Comparison of ENCODE assay signal across 1 cellular context in the genomic region with DNA sequence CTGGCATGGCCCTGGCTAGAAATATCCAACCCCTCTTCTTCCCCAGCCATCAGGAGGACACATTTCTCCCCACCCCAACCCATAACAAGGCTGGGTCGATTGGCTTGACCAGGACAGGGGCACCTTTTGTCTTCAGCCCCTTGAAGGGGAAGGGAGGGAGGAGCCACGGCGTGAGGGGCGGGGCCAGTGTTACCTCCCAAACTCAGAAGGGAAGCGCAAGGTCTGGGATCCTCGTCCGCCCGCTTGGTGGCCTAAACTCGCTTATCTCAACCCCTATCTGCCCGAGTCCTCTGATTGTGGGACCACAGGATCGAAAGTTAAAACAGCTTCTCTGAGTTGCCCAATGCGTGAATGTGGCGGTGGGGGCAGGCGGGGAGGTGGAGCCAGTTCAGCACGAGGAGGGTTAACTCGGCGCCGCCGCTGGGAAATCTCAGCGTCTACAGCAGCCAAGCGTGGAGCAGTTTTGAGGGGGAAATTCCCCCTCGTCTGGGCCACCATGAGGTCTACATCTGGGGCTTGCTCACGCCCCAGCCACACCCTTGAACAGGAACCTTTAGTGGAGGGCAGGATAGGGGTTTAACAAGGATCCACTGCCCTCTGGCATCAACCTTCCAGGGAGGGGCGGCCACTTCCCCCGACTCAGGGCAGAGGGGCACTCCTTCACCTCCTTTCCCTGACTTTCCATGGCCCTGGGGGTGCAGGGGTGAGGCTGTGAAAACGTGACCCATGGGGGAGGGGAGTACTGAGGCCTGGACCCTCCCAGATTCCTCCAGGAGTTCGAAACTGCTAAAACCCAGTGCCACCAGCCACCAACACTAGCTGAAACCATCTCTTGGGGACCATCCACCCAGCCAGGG.
TF ChIP-seq lines count a peak whose summit lies in the region.

No MANE protein-coding gene starts in this region.

TF ChIP-seq in A549, 52 proteins besides CTCF, POLR2A, EP300 and RAD21:
- TF ChIP-seq, protein P1, sequence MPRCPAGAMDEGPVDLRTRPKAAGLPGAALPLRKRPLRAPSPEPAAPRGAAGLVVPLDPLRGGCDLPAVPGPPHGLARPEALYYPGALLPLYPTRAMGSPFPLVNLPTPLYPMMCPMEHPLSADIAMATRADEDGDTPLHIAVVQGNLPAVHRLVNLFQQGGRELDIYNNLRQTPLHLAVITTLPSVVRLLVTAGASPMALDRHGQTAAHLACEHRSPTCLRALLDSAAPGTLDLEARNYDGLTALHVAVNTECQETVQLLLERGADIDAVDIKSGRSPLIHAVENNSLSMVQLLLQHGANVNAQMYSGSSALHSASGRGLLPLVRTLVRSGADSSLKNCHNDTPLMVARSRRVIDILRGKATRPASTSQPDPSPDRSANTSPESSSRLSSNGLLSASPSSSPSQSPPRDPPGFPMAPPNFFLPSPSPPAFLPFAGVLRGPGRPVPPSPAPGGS (IDR thresholded peaks at IDR 0.05) = 0 out of 3 replicates have a peak, but pooled peaks have one; percentile 50
- TF ChIP-seq, protein P2, sequence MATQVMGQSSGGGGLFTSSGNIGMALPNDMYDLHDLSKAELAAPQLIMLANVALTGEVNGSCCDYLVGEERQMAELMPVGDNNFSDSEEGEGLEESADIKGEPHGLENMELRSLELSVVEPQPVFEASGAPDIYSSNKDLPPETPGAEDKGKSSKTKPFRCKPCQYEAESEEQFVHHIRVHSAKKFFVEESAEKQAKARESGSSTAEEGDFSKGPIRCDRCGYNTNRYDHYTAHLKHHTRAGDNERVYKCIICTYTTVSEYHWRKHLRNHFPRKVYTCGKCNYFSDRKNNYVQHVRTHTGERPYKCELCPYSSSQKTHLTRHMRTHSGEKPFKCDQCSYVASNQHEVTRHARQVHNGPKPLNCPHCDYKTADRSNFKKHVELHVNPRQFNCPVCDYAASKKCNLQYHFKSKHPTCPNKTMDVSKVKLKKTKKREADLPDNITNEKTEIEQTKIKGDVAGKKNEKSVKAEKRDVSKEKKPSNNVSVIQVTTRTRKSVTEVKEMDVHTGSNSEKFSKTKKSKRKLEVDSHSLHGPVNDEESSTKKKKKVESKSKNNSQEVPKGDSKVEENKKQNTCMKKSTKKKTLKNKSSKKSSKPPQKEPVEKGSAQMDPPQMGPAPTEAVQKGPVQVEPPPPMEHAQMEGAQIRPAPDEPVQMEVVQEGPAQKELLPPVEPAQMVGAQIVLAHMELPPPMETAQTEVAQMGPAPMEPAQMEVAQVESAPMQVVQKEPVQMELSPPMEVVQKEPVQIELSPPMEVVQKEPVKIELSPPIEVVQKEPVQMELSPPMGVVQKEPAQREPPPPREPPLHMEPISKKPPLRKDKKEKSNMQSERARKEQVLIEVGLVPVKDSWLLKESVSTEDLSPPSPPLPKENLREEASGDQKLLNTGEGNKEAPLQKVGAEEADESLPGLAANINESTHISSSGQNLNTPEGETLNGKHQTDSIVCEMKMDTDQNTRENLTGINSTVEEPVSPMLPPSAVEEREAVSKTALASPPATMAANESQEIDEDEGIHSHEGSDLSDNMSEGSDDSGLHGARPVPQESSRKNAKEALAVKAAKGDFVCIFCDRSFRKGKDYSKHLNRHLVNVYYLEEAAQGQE (IDR thresholded peaks at IDR 0.05) = no peak
- TF ChIP-seq ZSCAN20 (CRISPR knock-in tag; IDR thresholded peaks at IDR 0.05) (no peak), PHF8 (IDR thresholded peaks at IDR 0.05; ENCODE audit: borderline replicate concordance, low read depth) (no peak), FOSL2 (IDR thresholded peaks at IDR 0.05) (no peak), FOSL2 (CRISPR knock-in tag; IDR thresholded peaks at IDR 0.05) (no peak), HOXB13 (CRISPR knock-in tag; IDR thresholded peaks at IDR 0.05; ENCODE audit: low read depth) (no peak), RFX5 (IDR thresholded peaks at IDR 0.05) (no peak), NR3C1 (IDR thresholded peaks at IDR 0.05) (no peak), NPAS2 (CRISPR knock-in tag; IDR thresholded peaks at IDR 0.05; ENCODE audit: borderline replicate concordance) (no peak), ZC3H11A (IDR thresholded peaks at IDR 0.05) (no peak), CBX8 (IDR thresholded peaks at IDR 0.05) (no peak), CEBPB (IDR thresholded peaks at IDR 0.05) (peak in 1 of 2 experiments; percentile 35; a peak in 1 of 4 replicates), GATA3 (IDR thresholded peaks at IDR 0.05; ENCODE audit: borderline replicate concordance) (peak; percentile 49; the same call in 1 of the 2 replicates), RNF2 (IDR thresholded peaks at IDR 0.05; ENCODE audit: borderline replicate concordance, low read depth) (no peak), ZFP36 (IDR thresholded peaks at IDR 0.05; ENCODE audit: borderline replicate concordance, partially characterized antibody) (no peak), CBX2 (IDR thresholded peaks at IDR 0.05; ENCODE audit: borderline replicate concordance, low read depth) (no peak), EHF (CRISPR knock-in tag; IDR thresholded peaks at IDR 0.05) (no peak), FOXS1 (CRISPR knock-in tag; IDR thresholded peaks at IDR 0.05) (no peak), TFCP2L1 (CRISPR knock-in tag; IDR thresholded peaks at IDR 0.05) (peak; percentile 11; the same call in 1 of the 2 replicates), NFE2L2 (conservative IDR thresholded peaks at IDR 0.05; ENCODE audit: low read length) (no peak), POLR2AphosphoS2 (conservative IDR thresholded peaks at IDR 0.05; ENCODE audit: low read length) (no peak), CHD4 (IDR thresholded peaks at IDR 0.05; ENCODE audit: borderline replicate concordance) (no peak), TP53 (CRISPR knock-in tag; IDR thresholded peaks at IDR 0.05) (no peak; the same call in 1 of the 2 replicates), JUN (IDR thresholded peaks at IDR 0.05) (peak in 1 of 2 experiments; percentile 36; a peak in 1 of 5 replicates), FOSB (CRISPR knock-in tag; IDR thresholded peaks at IDR 0.05) (no peak), JUNB (IDR thresholded peaks at IDR 0.05) (no peak), EHMT2 (IDR thresholded peaks at IDR 0.05; ENCODE audit: low read depth) (no peak), MAZ (IDR thresholded peaks at IDR 0.05; ENCODE audit: borderline replicate concordance, low read depth, low read length) (no peak), RARB (CRISPR knock-in tag; IDR thresholded peaks at IDR 0.05) (no peak), CHD2 (IDR thresholded peaks at IDR 0.05; ENCODE audit: low read length, partially characterized antibody) (no peak), MAFK (IDR thresholded peaks at IDR 0.05; ENCODE audit: partially characterized antibody) (no peak), KDM1A (IDR thresholded peaks at IDR 0.05; ENCODE audit: low read depth) (no peak), ESRRA (IDR thresholded peaks at IDR 0.05; ENCODE audit: borderline replicate concordance, low read length) (no peak), HOXB5 (CRISPR knock-in tag; IDR thresholded peaks at IDR 0.05) (no peak), MYC (IDR thresholded peaks at IDR 0.05; ENCODE audit: borderline replicate concordance, low read length) (peak; percentile 80)
- TF ChIP-seq, protein P3, sequence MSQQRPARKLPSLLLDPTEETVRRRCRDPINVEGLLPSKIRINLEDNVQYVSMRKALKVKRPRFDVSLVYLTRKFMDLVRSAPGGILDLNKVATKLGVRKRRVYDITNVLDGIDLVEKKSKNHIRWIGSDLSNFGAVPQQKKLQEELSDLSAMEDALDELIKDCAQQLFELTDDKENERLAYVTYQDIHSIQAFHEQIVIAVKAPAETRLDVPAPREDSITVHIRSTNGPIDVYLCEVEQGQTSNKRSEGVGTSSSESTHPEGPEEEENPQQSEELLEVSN (IDR thresholded peaks at IDR 0.05; ENCODE audit: borderline replicate concordance, low read depth) = peak; percentile 72; the same call in 1 of the 2 replicates
- TF ChIP-seq, protein P4, sequence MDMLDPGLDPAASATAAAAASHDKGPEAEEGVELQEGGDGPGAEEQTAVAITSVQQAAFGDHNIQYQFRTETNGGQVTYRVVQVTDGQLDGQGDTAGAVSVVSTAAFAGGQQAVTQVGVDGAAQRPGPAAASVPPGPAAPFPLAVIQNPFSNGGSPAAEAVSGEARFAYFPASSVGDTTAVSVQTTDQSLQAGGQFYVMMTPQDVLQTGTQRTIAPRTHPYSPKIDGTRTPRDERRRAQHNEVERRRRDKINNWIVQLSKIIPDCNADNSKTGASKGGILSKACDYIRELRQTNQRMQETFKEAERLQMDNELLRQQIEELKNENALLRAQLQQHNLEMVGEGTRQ (IDR thresholded peaks at IDR 0.05) = no peak
- TF ChIP-seq, protein P5, sequence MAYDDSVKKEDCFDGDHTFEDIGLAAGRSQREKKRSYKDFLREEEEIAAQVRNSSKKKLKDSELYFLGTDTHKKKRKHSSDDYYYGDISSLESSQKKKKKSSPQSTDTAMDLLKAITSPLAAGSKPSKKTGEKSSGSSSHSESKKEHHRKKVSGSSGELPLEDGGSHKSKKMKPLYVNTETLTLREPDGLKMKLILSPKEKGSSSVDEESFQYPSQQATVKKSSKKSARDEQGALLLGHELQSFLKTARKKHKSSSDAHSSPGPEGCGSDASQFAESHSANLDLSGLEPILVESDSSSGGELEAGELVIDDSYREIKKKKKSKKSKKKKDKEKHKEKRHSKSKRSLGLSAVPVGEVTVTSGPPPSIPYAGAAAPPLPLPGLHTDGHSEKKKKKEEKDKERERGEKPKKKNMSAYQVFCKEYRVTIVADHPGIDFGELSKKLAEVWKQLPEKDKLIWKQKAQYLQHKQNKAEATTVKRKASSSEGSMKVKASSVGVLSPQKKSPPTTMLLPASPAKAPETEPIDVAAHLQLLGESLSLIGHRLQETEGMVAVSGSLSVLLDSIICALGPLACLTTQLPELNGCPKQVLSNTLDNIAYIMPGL (CRISPR knock-in tag; IDR thresholded peaks at IDR 0.05; ENCODE audit: borderline replicate concordance) = no peak
- TF ChIP-seq, protein P6, sequence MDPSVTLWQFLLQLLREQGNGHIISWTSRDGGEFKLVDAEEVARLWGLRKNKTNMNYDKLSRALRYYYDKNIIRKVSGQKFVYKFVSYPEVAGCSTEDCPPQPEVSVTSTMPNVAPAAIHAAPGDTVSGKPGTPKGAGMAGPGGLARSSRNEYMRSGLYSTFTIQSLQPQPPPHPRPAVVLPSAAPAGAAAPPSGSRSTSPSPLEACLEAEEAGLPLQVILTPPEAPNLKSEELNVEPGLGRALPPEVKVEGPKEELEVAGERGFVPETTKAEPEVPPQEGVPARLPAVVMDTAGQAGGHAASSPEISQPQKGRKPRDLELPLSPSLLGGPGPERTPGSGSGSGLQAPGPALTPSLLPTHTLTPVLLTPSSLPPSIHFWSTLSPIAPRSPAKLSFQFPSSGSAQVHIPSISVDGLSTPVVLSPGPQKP (IDR thresholded peaks at IDR 0.05; ENCODE audit: low read depth, low read length) = no peak
- TF ChIP-seq, protein P7, sequence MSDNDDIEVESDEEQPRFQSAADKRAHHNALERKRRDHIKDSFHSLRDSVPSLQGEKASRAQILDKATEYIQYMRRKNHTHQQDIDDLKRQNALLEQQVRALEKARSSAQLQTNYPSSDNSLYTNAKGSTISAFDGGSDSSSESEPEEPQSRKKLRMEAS (IDR thresholded peaks at IDR 0.05) = peak; percentile 83
- TF ChIP-seq, protein P8, sequence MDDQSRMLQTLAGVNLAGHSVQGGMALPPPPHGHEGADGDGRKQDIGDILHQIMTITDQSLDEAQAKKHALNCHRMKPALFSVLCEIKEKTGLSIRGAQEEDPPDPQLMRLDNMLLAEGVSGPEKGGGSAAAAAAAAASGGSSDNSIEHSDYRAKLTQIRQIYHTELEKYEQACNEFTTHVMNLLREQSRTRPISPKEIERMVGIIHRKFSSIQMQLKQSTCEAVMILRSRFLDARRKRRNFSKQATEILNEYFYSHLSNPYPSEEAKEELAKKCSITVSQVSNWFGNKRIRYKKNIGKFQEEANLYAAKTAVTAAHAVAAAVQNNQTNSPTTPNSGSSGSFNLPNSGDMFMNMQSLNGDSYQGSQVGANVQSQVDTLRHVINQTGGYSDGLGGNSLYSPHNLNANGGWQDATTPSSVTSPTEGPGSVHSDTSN (IDR thresholded peaks at IDR 0.05) = no peak
- TF ChIP-seq, protein P9, sequence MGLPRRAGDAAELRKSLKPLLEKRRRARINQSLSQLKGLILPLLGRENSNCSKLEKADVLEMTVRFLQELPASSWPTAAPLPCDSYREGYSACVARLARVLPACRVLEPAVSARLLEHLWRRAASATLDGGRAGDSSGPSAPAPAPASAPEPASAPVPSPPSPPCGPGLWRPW (IDR thresholded peaks at IDR 0.05) = no peak
- TF ChIP-seq, protein P10, sequence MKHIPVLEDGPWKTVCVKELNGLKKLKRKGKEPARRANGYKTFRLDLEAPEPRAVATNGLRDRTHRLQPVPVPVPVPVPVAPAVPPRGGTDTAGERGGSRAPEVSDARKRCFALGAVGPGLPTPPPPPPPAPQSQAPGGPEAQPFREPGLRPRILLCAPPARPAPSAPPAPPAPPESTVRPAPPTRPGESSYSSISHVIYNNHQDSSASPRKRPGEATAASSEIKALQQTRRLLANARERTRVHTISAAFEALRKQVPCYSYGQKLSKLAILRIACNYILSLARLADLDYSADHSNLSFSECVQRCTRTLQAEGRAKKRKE (CRISPR knock-in tag; IDR thresholded peaks at IDR 0.05; ENCODE audit: low read depth) = no peak
TF ChIP-seq in A549: peak in this region for 8.
